In genomic region chr9:127569819-127570401, GRCh38 we compare ENCODE assay signal across 8 cellular contexts. TPM values are rescaled to one million over a fixed set of nuclear protein-coding genes. Genes with fewer than 3 reads are reported as not detected.
DNase-seq lines count a peak whose midpoint lies in the region; ATAC-seq lines count a peak whose summit lies in the region.

No MANE protein-coding gene starts in this region.

- CTCF ChIA-PET in CD4-positive, alpha-beta memory T cell (lab: Charles Lee; ENCODE audit: partially characterized antibody) = interaction anchor here (1.3 to 1.4 kb wide), 2 partner anchors 9 to 16 kb away, joined by 3 to 5 read pairs; no protein-coding TSS in a partner anchor

- no peak overlapping the region for H3K23ac ChIP-seq in trophoblast cell (ENCODE audit: low read length)

- peak overlapping the region; percentile 97 for H2BK120ac ChIP-seq in trophoblast cell (ENCODE audit: insufficient read depth, low read length, poor library complexity)

- peak overlapping the region; percentile 83 for H3K4me2 ChIP-seq in trophoblast cell (ENCODE audit: low read length)

- H4K91ac ChIP-seq in trophoblast cell (ENCODE audit: low read depth, low read length) = peak overlapping the region; percentile 100

- H4K8ac ChIP-seq in trophoblast cell (ENCODE audit: low read depth, low read length) = peak overlapping the region; percentile 99

- peak overlapping the region; percentile 95 for H3K14ac ChIP-seq in trophoblast cell (ENCODE audit: low read length)

- no peaks in the 10 kb centered on the region for H3K27me3 ChIP-seq in CD4-positive, alpha-beta memory T cell (ENCODE audit: insufficient read depth, low read length)
- H3K27me3 ChIP-seq in esophagus (ENCODE audit: control insufficient read depth in 1 of 2, insufficient read depth in 2 of 2, low read length in 2 of 2) (no peaks in the 10 kb centered on the region), trophoblast cell (ENCODE audit: insufficient read depth, low read length) (no peaks in the 10 kb centered on the region)

- H3K27ac Mint-ChIP-seq in CD4-positive, alpha-beta memory T cell = peak overlapping the region; percentile 82 to 97 (median 94)
- H3K27ac Mint-ChIP-seq in T-helper 17 cell = peak overlapping the region; percentile 87

- H3K79me1 ChIP-seq in trophoblast cell (ENCODE audit: low read length) = peaks cover 42% of the 10 kb centered on the region

- peak overlapping the region; percentile 79 to 94 (median 89) for H3K4me3 Mint-ChIP-seq in CD4-positive, alpha-beta memory T cell
- peak overlapping the region; percentile 92 for H3K4me3 Mint-ChIP-seq in T-helper 17 cell

- peak overlapping the region; percentile 8 for H2AFZ ChIP-seq in trophoblast cell (ENCODE audit: insufficient read depth, low read length, poor library complexity)

- H3K4me1 ChIP-seq in CD4-positive, alpha-beta memory T cell (ENCODE audit: insufficient read depth, low read length) = peaks cover 36% of the 10 kb centered on the region
- H3K4me1 ChIP-seq in esophagus (ENCODE audit: control insufficient read depth in 2 of 2, insufficient read depth in 2 of 2, low read length in 1 of 2) (peaks cover 2 to 18% of the 10 kb centered on the region in 2 donors), trophoblast cell (ENCODE audit: control insufficient read depth in 1 of 2, insufficient read depth in 2 of 2, low read length in 2 of 2) (peaks cover 38 to 39% of the 10 kb centered on the region in 2 experiments)

- H2BK12ac ChIP-seq in trophoblast cell (ENCODE audit: low read length) = peak overlapping the region; percentile 78

- H3K18ac ChIP-seq in trophoblast cell (ENCODE audit: low read length) = peak overlapping the region; percentile 95

- 5 to 9% methylated on average over 5 of the region's 5 CpGs for WGBS in esophagus, 2 donors
- no CpG with 5 or more reads among the region's 5 CpGs for WGBS in trophoblast cell (ENCODE audit: extremely low coverage, insufficient coverage, insufficient read length)

- H4K12ac ChIP-seq in trophoblast cell (ENCODE audit: low read depth, low read length) = peak overlapping the region; percentile 95

- peak overlapping the region; percentile 89 for H2AK5ac ChIP-seq in trophoblast cell (ENCODE audit: low read length)

- intact Hi-C loops in CD4-positive, alpha-beta memory T cell (cut with micrococcal nuclease) = loop anchor here (1.0 to 10.0 kb wide), 3 partner anchors 9 to 345 kb away; partner anchors contain the start of gene CDK9

- H3K9me3 Mint-ChIP-seq in CD4-positive, alpha-beta memory T cell = no peaks in the 10 kb centered on the region

- peak overlapping the region; percentile 95 for H3K4ac ChIP-seq in trophoblast cell (ENCODE audit: low read depth, low read length)

- H3K36me3 ChIP-seq in CD4-positive, alpha-beta memory T cell (ENCODE audit: insufficient read depth, low read length) = no peaks in the 10 kb centered on the region
- H3K36me3 ChIP-seq in esophagus (ENCODE audit: control insufficient read depth in 2 of 2, insufficient read depth in 2 of 2, low read length in 1 of 2) (peaks cover 0 to 6% of the 10 kb centered on the region in 2 donors), trophoblast cell (ENCODE audit: control insufficient read depth in 1 of 2, insufficient read depth in 2 of 2, low read length in 2 of 2) (peaks cover 0 to 6% of the 10 kb centered on the region in 2 experiments)

- H3K4me1 Mint-ChIP-seq in CD4-positive, alpha-beta memory T cell = peaks cover 17 to 27% (median 21%) of the 10 kb centered on the region in 4 donors
- peaks cover 33% of the 10 kb centered on the region for H3K4me1 Mint-ChIP-seq in T-helper 17 cell

- no peaks in the 10 kb centered on the region for H3K27me3 Mint-ChIP-seq in CD4-positive, alpha-beta memory T cell
- no peaks in the 10 kb centered on the region for H3K27me3 Mint-ChIP-seq in T-helper 17 cell

- peak; percentile 43 to 58 (median 48) for DNase-seq in CD4-positive, alpha-beta memory T cell
- DNase-seq in T-helper 17 cell = no peak
- no peak for DNase-seq in trophoblast cell
- DNase-seq in NCI-H524 treated with DMSO at 0.1 percent for 48 hours (lab: John Stamatoyannopoulos, UW) = no peak
- no peak for DNase-seq in cortex of kidney (lab: John Stamatoyannopoulos, UW)

- peak overlapping the region; percentile 56 for H3K27ac ChIP-seq in CD4-positive, alpha-beta memory T cell (ENCODE audit: low read depth, low read length)
- H3K27ac ChIP-seq in esophagus (ENCODE audit: low read depth in 2 of 2, low read length in 1 of 2) (peak overlapping the region; percentile 98 to 100), trophoblast cell (ENCODE audit: low read depth, low read length) (no peak overlapping the region)

- H3K79me2 ChIP-seq in trophoblast cell (ENCODE audit: control insufficient read depth, insufficient read depth, low read length, poor library complexity) = peaks cover 33% of the 10 kb centered on the region

- peak; percentile 38 for ATAC-seq in HG03175 (IDR thresholded peaks at IDR 0.05; ENCODE audit: unreplicated experiment)
- peak; percentile 71 for ATAC-seq in T-helper 17 cell
- no peak for ATAC-seq in GM19023 (IDR thresholded peaks at IDR 0.05; ENCODE audit: unreplicated experiment)

- no peaks in the 10 kb centered on the region for H3K9me3 ChIP-seq in CD4-positive, alpha-beta memory T cell (ENCODE audit: control insufficient read depth in 1 of 2, low read length in 2 of 2)
- H3K9me3 ChIP-seq in T-helper 17 cell (ENCODE audit: control insufficient read depth, low read length, poor library complexity, severe bottlenecking) (no peaks in the 10 kb centered on the region), esophagus (ENCODE audit: control insufficient read depth in 2 of 2, insufficient read depth in 1 of 2, low read depth in 1 of 2, low read length in 1 of 2) (no peaks in the 10 kb centered on the region), trophoblast cell (ENCODE audit: insufficient read depth, low read depth, low read length) (no peaks in the 10 kb centered on the region)

- H3K4me3 ChIP-seq in CD4-positive, alpha-beta memory T cell (ENCODE audit: low read length in 2 of 2) = peak overlapping the region; percentile 29 to 62
- H3K4me3 ChIP-seq in esophagus (ENCODE audit: low read depth in 1 of 2, low read length in 2 of 2) (peak overlapping the region; percentile 50 to 94), trophoblast cell (ENCODE audit: low read depth, low read length) (no peak overlapping the region)

- POLR2A ChIA-PET in CD4-positive, alpha-beta memory T cell (lab: Charles Lee; ENCODE audit: partially characterized antibody) = interaction anchor here (1.3 to 3.9 kb wide), 7 partner anchors 9 to 216 kb away, joined by 3 to 28 read pairs (median 5); partner anchors contain the start of genes CDK9 and STXBP1

- peak overlapping the region; percentile 13 for H3K9ac ChIP-seq in trophoblast cell (ENCODE audit: low read length)

- H3K36me3 Mint-ChIP-seq in CD4-positive, alpha-beta memory T cell = peaks cover 0 to 2% of the 10 kb centered on the region in 2 donors
- no peaks in the 10 kb centered on the region for H3K36me3 Mint-ChIP-seq in T-helper 17 cell (ENCODE audit: low read depth)

- peak overlapping the region; percentile 95 for H2BK5ac ChIP-seq in trophoblast cell (ENCODE audit: low read depth, low read length, poor library complexity)

RNA-seq across cellular contexts. Expression of gene STXBP1, which starts 42.2 kb away (rescaled TPM):
- total RNA-seq in CD4-positive, alpha-beta memory T cell = 10 to 100 TPM; 19.9 to 20.9 TPM
- polyA plus RNA-seq in CD4-positive, alpha-beta memory T cell = 1 to 10 TPM; 4.8 to 5.5 TPM
- 1 to 10 TPM; 6.3 to 8.4 TPM for total RNA-seq in T-helper 17 cell
- 1 to 10 TPM; 4.7 to 7.1 TPM for polyA plus RNA-seq in esophagus
- 79.8 and 92.5 TPM in 2 replicates for polyA plus RNA-seq in trophoblast cell (2013)

Comparison
In these comparisons a context has a peak if more than half of its experiments do, and no peak if none do; other contexts are left out.
1. DNase-seq: peak in CD4-positive, alpha-beta memory T cell (5 of 5); none in T-helper 17 cell (0 of 3), trophoblast cell (0 of 2), NCI-H524 treated with DMSO at 0.1 percent for 48 hours (single experiment) and cortex of kidney (single experiment).